22 cellular contexts compared by ENCODE assay signal in genomic region chr7:74404741-74405140, GRCh38. TPM values are rescaled to one million over a fixed set of nuclear protein-coding genes. Genes with fewer than 3 reads are reported as not detected.
DNase-seq lines count a peak whose midpoint lies in the region; ATAC-seq, FAIRE-seq and TF ChIP-seq lines count a peak whose summit lies in the region.
"Had no signal": no experiment of that assay in that cellular context is flagged by ENCODE, and none has a peak within 500 bp of the region (broad histone marks: within the 10 kb centered on the region; RNA-seq: fewer than 3 reads in every experiment).

No MANE protein-coding gene starts in this region.

- intact Hi-C loops in GM12878 (cut with micrococcal nuclease; ENCODE audit: unreplicated experiment) (no loop called here), mammary epithelial cell (cut with micrococcal nuclease) (no loop called here)

- DNase-seq in NB4 (ENCODE audit: low read depth) (no peak), GM12878 (ENCODE audit: low read depth, low spot score) (no peak), osteoblast (ENCODE audit: insufficient read length, low spot score, missing footprints) (peak; percentile 75), mammary epithelial cell (no peak), cortex of kidney (lab: John Stamatoyannopoulos, UW) (no peak)
- DNase-seq: AML-193; CD8-positive, alpha-beta T cell; DMS79; EL; GDM1; NCI-H1436 treated with DMSO at 0.1 percent for 48 hours; NCI-H446 treated with DMSO at 0.1 percent for 48 hours; Peyer's patch; SIG-M5 had no signal

- H3K9me3 ChIP-seq in GM12878 (replicated peaks; ENCODE audit: control insufficient read depth, insufficient read depth, low read length) = no peaks in the 10 kb centered on the region
- H3K9me3 ChIP-seq in osteoblast (ENCODE audit: low read depth, low read length) = no peaks in the 10 kb centered on the region
- no peaks in the 10 kb centered on the region for H3K9me3 ChIP-seq in mammary epithelial cell (replicated peaks; ENCODE audit: insufficient read depth, low read length)
- H3K9me3 ChIP-seq: A549, Caco-2, Peyer's patch had no signal

- H4K20me1 ChIP-seq in GM12878 (ENCODE audit: control insufficient read depth, insufficient read depth) (no peaks in the 10 kb centered on the region), osteoblast (ENCODE audit: insufficient read depth, low read length) (peaks cover 4% of the 10 kb centered on the region), mammary epithelial cell (ENCODE audit: insufficient read depth, low read length) (no peaks in the 10 kb centered on the region)

- no peak overlapping the region for H3K4me2 ChIP-seq in GM12878 (ENCODE audit: control insufficient read depth, insufficient read depth)
- no peak overlapping the region for H3K4me2 ChIP-seq in osteoblast (ENCODE audit: insufficient read depth, low read length)
- no peak overlapping the region for H3K4me2 ChIP-seq in mammary epithelial cell (ENCODE audit: insufficient read depth, low read depth, low read length)
- H3K4me2 ChIP-seq: A549 had no signal

- RAD21 ChIA-PET in GM12878 (lab: Charles Lee; ENCODE audit: unreplicated experiment) = interaction anchor here (1.1 kb wide), 1 partner anchor 198 kb away, joined by 7 read pairs; no protein-coding TSS in a partner anchor

- 92% methylated on average over 15 of the region's 15 CpGs for WGBS in GM12878 (ENCODE audit: insufficient coverage, insufficient replicate concordance, low lambda C conversion rate, missing lambda C conversion rate)
- 94% methylated on average over 10 of the region's 15 CpGs for WGBS in mammary epithelial cell (ENCODE audit: low coverage, missing lambda C conversion rate)

- FAIRE-seq in GM12878 (lab: Jason Lieb, UNC) = no peak
- FAIRE-seq: A549, GM12891 had no signal

- no peak overlapping the region for H3K27ac ChIP-seq in GM12878 (ENCODE audit: control insufficient read depth, insufficient read depth)
- no peak overlapping the region for H3K27ac ChIP-seq in osteoblast (ENCODE audit: low read depth, low read length)
- no peak overlapping the region for H3K27ac ChIP-seq in mammary epithelial cell (ENCODE audit: insufficient read depth, low read depth, low read length)
- H3K27ac ChIP-seq: A549, C4-2B, Peyer's patch, SK-N-MC had no signal

- dilution Hi-C loops in mammary epithelial cell (cut with HindIII; ENCODE audit: low sequenced_read_pairs) = loop anchor here (5.0 kb wide), 1 partner anchor 342 kb away; no protein-coding TSS in a partner anchor

- in situ Hi-C loops in GM12878 (cut with MboI) (loop anchor here (5.0 kb wide), 2 partner anchors 197 to 342 kb away; no protein-coding TSS in a partner anchor), mammary epithelial cell (cut with MboI; ENCODE audit: low sequenced_read_pairs in 2 of 2) (loop anchor here in 1 of 2 donors (5.0 to 25.0 kb wide), 2 partner anchors 197 to 633 kb away; no protein-coding TSS in a partner anchor)

- H3K4me1 ChIP-seq in GM12878 (ENCODE audit: control insufficient read depth, insufficient read depth, low read length) (no peaks in the 10 kb centered on the region), osteoblast (ENCODE audit: insufficient read depth, low read length) (no peaks in the 10 kb centered on the region), mammary epithelial cell (ENCODE audit: insufficient read depth, low read length) (no peaks in the 10 kb centered on the region)
- H3K4me1 ChIP-seq: A549, Caco-2, Peyer's patch had no signal

- TF ChIP-seq POLR2A in GM19193 (IDR thresholded peaks at IDR 0.05; ENCODE audit: extremely low read depth, insufficient read depth, insufficient read length) (peak; percentile 5), NB4 (IDR thresholded peaks at IDR 0.05; ENCODE audit: extremely low read depth, insufficient read length) (no peak), GM12878 (IDR thresholded peaks at IDR 0.05; ENCODE audit: low read depth, low read length) (peak; percentile 37; the same call in 1 of the 2 replicates)

- H3K4me3 ChIP-seq in NB4 (ENCODE audit: low read depth, low read length) (peak overlapping the region; percentile 75), GM12878 (no peak overlapping the region), osteoblast (ENCODE audit: insufficient read depth, low read length) (no peak overlapping the region), mammary epithelial cell (replicated peaks in 1 of 3; ENCODE audit: insufficient read depth in 1 of 3, low read depth in 2 of 3, low read length in 3 of 3) (no peak overlapping the region)
- H3K4me3 ChIP-seq: A549, Peyer's patch, SK-N-MC had no signal

- CTCF ChIA-PET in GM12878 (lab: Yijun Ruan, JAX) = interaction anchor here (0.6 to 4.5 kb wide), 7 partner anchors 13 to 318 kb away, joined by 3 to 19 read pairs (median 4); no protein-coding TSS in a partner anchor
- CTCF ChIA-PET in mammary epithelial cell (lab: Charles Lee; ENCODE audit: low non-redundant PET) = interaction anchor here (0.7 kb wide), 1 partner anchor 270 kb away, joined by 5 read pairs; no protein-coding TSS in a partner anchor

- POLR2A ChIA-PET in GM12878 (lab: Charles Lee) = no interaction called here

- no peak for TF ChIP-seq RAD21 in GM12878 (IDR thresholded peaks at IDR 0.05; ENCODE audit: insufficient read depth, low read depth, low read length)

- no peak for ATAC-seq in GM12878
- ATAC-seq in GM21390 (IDR thresholded peaks at IDR 0.05; ENCODE audit: unreplicated experiment) = no peak
- no peak for ATAC-seq in GM19463 (IDR thresholded peaks at IDR 0.05; ENCODE audit: unreplicated experiment)
- ATAC-seq: CD8-positive, alpha-beta T cell had no signal

- SMC1A ChIA-PET in GM12878 (lab: Charles Lee; ENCODE audit: uncharacterized antibody, unreplicated experiment) = interaction anchor here (1.2 kb wide), 1 partner anchor 198 kb away, joined by 4 read pairs; no protein-coding TSS in a partner anchor

- no peak overlapping the region for H2AFZ ChIP-seq in GM12878 (ENCODE audit: control insufficient read depth, low read depth, low read length)
- H2AFZ ChIP-seq in osteoblast (ENCODE audit: low read length) = no peak overlapping the region
- H2AFZ ChIP-seq in mammary epithelial cell (ENCODE audit: low read depth, low read length) = no peak overlapping the region

- H3K27me3 ChIP-seq in GM12878 (replicated peaks in 1 of 2; ENCODE audit: control insufficient read depth in 2 of 2, insufficient read depth in 2 of 2, low read length in 1 of 2) (no peaks in the 10 kb centered on the region), osteoblast (ENCODE audit: insufficient read depth, low read length) (no peaks in the 10 kb centered on the region), mammary epithelial cell (ENCODE audit: insufficient read depth, low read length) (no peaks in the 10 kb centered on the region)
- H3K27me3 ChIP-seq: Peyer's patch had no signal

- TSS peak; percentile 72 for BruUV-seq in GM12878 (replicated peaks; lab: Mats Ljungman, UMichigan)
- no TSS peak for BruUV-seq in mammary epithelial cell (replicated peaks; lab: Mats Ljungman, UMichigan)

- H3K79me2 ChIP-seq in GM12878 (ENCODE audit: control insufficient read depth, insufficient read depth, low read length) (no peaks in the 10 kb centered on the region), osteoblast (ENCODE audit: insufficient read depth, low read length) (no peaks in the 10 kb centered on the region), mammary epithelial cell (ENCODE audit: insufficient read depth, low read length) (no peaks in the 10 kb centered on the region)

- TF ChIP-seq CTCF in NB4 (IDR thresholded peaks at IDR 0.05; ENCODE audit: low read depth, low read length) = no peak
- TF ChIP-seq CTCF in GM12878 (IDR thresholded peaks at IDR 0.05 in 2 of 3, conservative IDR thresholded peaks at IDR 0.05 in 1 of 3; ENCODE audit: control insufficient read depth in 2 of 3, extremely low read depth in 1 of 3, insufficient read depth in 1 of 3, low read depth in 3 of 3, low read length in 3 of 3) = no peak
- no peak for TF ChIP-seq CTCF in osteoblast (IDR thresholded peaks at IDR 0.05; ENCODE audit: extremely low read depth, low read depth, low read length)
- TF ChIP-seq CTCF in mammary epithelial cell (conservative IDR thresholded peaks at IDR 0.05 in 1 of 2, IDR thresholded peaks at IDR 0.05 in 1 of 2; ENCODE audit: extremely low read depth in 1 of 2, insufficient read depth in 1 of 2, low read depth in 1 of 2, low read length in 2 of 2) = no peak

- H3K36me3 ChIP-seq in GM12878 (ENCODE audit: control insufficient read depth in 2 of 2, insufficient read depth in 2 of 2, low read length in 1 of 2) (peaks cover 11 to 22% of the 10 kb centered on the region in 2 experiments; a peak in 3 of 4 replicates), osteoblast (ENCODE audit: insufficient read depth, low read length) (peaks cover 33% of the 10 kb centered on the region), mammary epithelial cell (ENCODE audit: insufficient read depth, low read length) (peaks cover 11% of the 10 kb centered on the region)

- no peak overlapping the region for H3K9ac ChIP-seq in GM12878 (ENCODE audit: control insufficient read depth, insufficient read depth, low read length)
- H3K9ac ChIP-seq in mammary epithelial cell (ENCODE audit: insufficient read depth, low read length) = no peak overlapping the region

- TF ChIP-seq EP300 in GM12878 (IDR thresholded peaks at IDR 0.05; ENCODE audit: borderline replicate concordance in 1 of 2, control insufficient read depth in 1 of 2, low read depth in 2 of 2, low read length in 2 of 2) = no peak

TF ChIP-seq in GM12878, 131 proteins besides CTCF, POLR2A, EP300 and RAD21:
- TF ChIP-seq POLR2AphosphoS5 (IDR thresholded peaks at IDR 0.05; ENCODE audit: low read length) = peak; percentile 39; the same call in 1 of the 2 replicates
- no peak for TF ChIP-seq ETV6 (conservative IDR thresholded peaks at IDR 0.05 in 1 of 2, IDR thresholded peaks at IDR 0.05 in 1 of 2; ENCODE audit: borderline replicate concordance in 1 of 2, low read depth in 1 of 2)

RNA-seq across cellular contexts. Expression of gene GTF2IRD1, which starts 49.0 kb away (rescaled TPM):
- total RNA-seq in GM12878 (2013; cell fraction: nucleolus; rRNA removed) = 13.7 and 14.4 TPM in 2 replicates
- 0.65 and 0.96 TPM in 2 replicates for total RNA-seq in GM12878 (2014; rRNA removed)
- 0.98 and 1.0 TPM in 2 replicates for total RNA-seq in GM12878 (2014; rRNA removed; fragmentation: Illumina TruSeq; extraction: Trizol)
- 2.6 and 3.0 TPM in 2 replicates for total RNA-seq in GM12878 (2021)
- polyA plus RNA-seq in GM12878 (2011; ENCODE audit: low read depth) = 0.60 TPM
- 1.3 and 2.0 TPM in 2 replicates for polyA plus RNA-seq in GM12878 (2011; rRNA removed)
- polyA plus RNA-seq in GM12878 (2011; cell fraction: cytosol; rRNA removed) = 1.4 and 1.6 TPM in 2 replicates
- polyA plus RNA-seq in GM12878 (2011; cell fraction: nucleus; rRNA removed) = 1.6 TPM in 2 replicates
- polyA plus RNA-seq in GM12878 (2012) = 2.2 and 2.6 TPM in 2 replicates
- polyA plus RNA-seq in GM12878 (2014; fragmentation: Illumina TruSeq; extraction: Trizol) = 1.9 and 2.8 TPM in 2 replicates
- 1 to 10 TPM in 1 of 2 experiments, under 1 TPM in 1; 0.48 to 1.8 TPM for polyA plus RNA-seq in GM12878 (2014; fragmentation: Nextera tagmentation; extraction: Ambion mirVana)
- 1.6 and 3.3 TPM in 2 replicates for polyA plus RNA-seq in GM12878 (2014; rRNA removed)
- polyA plus RNA-seq in GM12878 (2016; fragmentation: Nextera tagmentation; extraction: Ambion mirVana) = under 1 TPM; 0.57 to 0.62 TPM
- polyA minus RNA-seq in GM12878 (2011; rRNA and poly(A)+ RNA removed) = 0.59 and 2.0 TPM in 2 replicates
- polyA minus RNA-seq in GM12878 (2011; cell fraction: cytosol; rRNA and poly(A)+ RNA removed) = 0.94 and 1.5 TPM in 2 replicates
- polyA minus RNA-seq in GM12878 (2011; cell fraction: nucleus; rRNA and poly(A)+ RNA removed) = 1.2 and 2.0 TPM in 2 replicates
- 15.9 and 18.6 TPM in 2 replicates for total RNA-seq in osteoblast
- 10 to 100 TPM; 21.0 to 35.1 TPM for total RNA-seq in mammary epithelial cell
- 10.4 TPM for polyA plus RNA-seq in mammary epithelial cell
- 23.3 TPM for polyA minus RNA-seq in mammary epithelial cell
